Comparison of ENCODE assay signal across 26 cellular contexts in genomic region chr13:80871481-80871880, GRCh38.
DNase-seq lines count a peak whose midpoint lies in the region; ATAC-seq, FAIRE-seq and TF ChIP-seq lines count a peak whose summit lies in the region.
"Had no signal": no experiment of that assay in that cellular context is flagged by ENCODE, and none has a peak within 500 bp of the region (broad histone marks: within the 10 kb centered on the region; RNA-seq: fewer than 3 reads in every experiment).

No MANE protein-coding gene starts in this region.

- DNase-seq in LHCN-M2 (ENCODE audit: low read depth) (peak; percentile 30), bronchial epithelial cell (ENCODE audit: low read depth) (peak; percentile 91), foreskin fibroblast (peak; percentile 45 to 74), urothelium cell line (ENCODE audit: low spot score) (peak; percentile 25), foreskin melanocyte (no peak)
- DNase-seq: activated CD4-positive, alpha-beta T cell treated with anti-CD3 and anti-CD28 coated beads, Interleukin-2, amount 50 U/mL, for 4 hours; activated effector memory CD4-positive, alpha-beta T cell treated with anti-CD3 and anti-CD28 coated beads, Interleukin-2, amount 50 U/mL, for 16 hours; adrenal gland; CD8-positive, alpha-beta T cell; cerebellar nuclear complex; DMS53; effector memory CD8-positive, alpha-beta T cell; hypothalamus; kidney; NCI-H1105; NK-92 treated with Interleukin-12 subunit alpha and Interleukin-12 subunit beta, amount 100 ng/mL, for 24 hours; pancreas; Peyer's patch; stimulated activated naive CD4-positive, alpha-beta T cell treated with Interleukin-2 at 50 U/mL for 16 hours; T-helper 2 cell had no signal

- H3K4me3 ChIP-seq in bronchial epithelial cell (ENCODE audit: low read depth, low read length) (no peak overlapping the region), foreskin fibroblast (ENCODE audit: low read depth in 1 of 2, low read length in 2 of 2) (no peak overlapping the region)
- H3K4me3 ChIP-seq: adrenal gland, pancreas, Peyer's patch, SK-N-MC had no signal

- TF ChIP-seq CTCF in bronchial epithelial cell (IDR thresholded peaks at IDR 0.05; ENCODE audit: insufficient read depth, low read length, severe bottlenecking) = no peak
- no peak for TF ChIP-seq CTCF in foreskin fibroblast (IDR thresholded peaks at IDR 0.05; ENCODE audit: low read depth, low read length)

- ATAC-seq in HG03469 (IDR thresholded peaks at IDR 0.05; ENCODE audit: unreplicated experiment) (no peak), GM19023 (IDR thresholded peaks at IDR 0.05; ENCODE audit: unreplicated experiment) (no peak)
- ATAC-seq: CD8-positive, alpha-beta T cell; effector memory CD8-positive, alpha-beta T cell; natural killer cell treated with Interleukin-12 subunit alpha and Interleukin-12 subunit beta and Interleukin-15 and Interleukin-18, amount 100 ng/mL, for 72 hours; pancreas had no signal

- no peaks in the 10 kb centered on the region for H3K27me3 ChIP-seq in bronchial epithelial cell (ENCODE audit: control insufficient read depth, insufficient read depth, low read length)
- H3K27me3 ChIP-seq: adrenal gland, pancreas, Peyer's patch had no signal

- no peaks in the 10 kb centered on the region for H3K36me3 ChIP-seq in bronchial epithelial cell (ENCODE audit: control insufficient read depth, insufficient read depth, low read length)
- H3K36me3 ChIP-seq: adrenal gland, pancreas, Peyer's patch had no signal

- no peak for FAIRE-seq in bronchial epithelial cell (lab: Jason Lieb, UNC)
- no peak for FAIRE-seq in urothelium cell line (lab: Jason Lieb, UNC)
- FAIRE-seq: GM12891, H54, pancreas had no signal
